8 cellular contexts compared by ENCODE assay signal in genomic region chr19:58154679-58155648, GRCh38. TPM values are rescaled to one million over a fixed set of nuclear protein-coding genes. Genes with fewer than 3 reads are reported as not detected.
A peak's percentile ranks its signal among the peaks of the same experiment; 100 is the strongest.
DNase-seq lines count a peak whose midpoint lies in the region; ATAC-seq and TF ChIP-seq lines count a peak whose summit lies in the region.

No MANE protein-coding gene starts in this region.

- H3K27ac Mint-ChIP-seq in naive thymus-derived CD8-positive, alpha-beta T cell, result peak overlapping the region; percentile 57 to 92 (median 84)
- H3K27ac Mint-ChIP-seq in stimulated activated memory B cell treated with anti-CD40 and anti-IgM and Interleukin-4, amounts not matched to agents 10 μg/mL and 1 μg/mL and 100 μg/mL, for 72 hours, result peak overlapping the region; percentile 81

- peak overlapping the region; percentile 81 to 93 (median 82) for H3K4me3 Mint-ChIP-seq in naive thymus-derived CD8-positive, alpha-beta T cell
- H3K4me3 Mint-ChIP-seq in stimulated activated memory B cell treated with anti-CD40 and anti-IgM and Interleukin-4, amounts not matched to agents 10 μg/mL and 1 μg/mL and 100 μg/mL, for 72 hours, result peak overlapping the region; percentile 80

- peak; percentile 58 for ATAC-seq in GM19463 (IDR thresholded peaks at IDR 0.05; ENCODE audit: unreplicated experiment)
- peak; percentile 77 to 91 for ATAC-seq in naive thymus-derived CD8-positive, alpha-beta T cell
- ATAC-seq in stimulated activated memory B cell treated with anti-CD40 and anti-IgM and Interleukin-4, amounts not matched to agents 10 μg/mL and 1 μg/mL and 100 μg/mL, for 72 hours, result peak; percentile 91

- no peaks in the 10 kb centered on the region for H3K36me3 Mint-ChIP-seq in naive thymus-derived CD8-positive, alpha-beta T cell
- H3K36me3 Mint-ChIP-seq in stimulated activated memory B cell treated with anti-CD40 and anti-IgM and Interleukin-4, amounts not matched to agents 10 μg/mL and 1 μg/mL and 100 μg/mL, for 72 hours, result peaks cover 16% of the 10 kb centered on the region

- DNase-seq in CMK (ENCODE audit: low read depth), result peak; percentile 62
- DNase-seq in HUDEP-2 (lab: John Stamatoyannopoulos, UW; ENCODE audit: unreplicated experiment in 76 of 76), result peak in 70 of 76 experiments; percentile 6 to 98 (median 91)
- peak; percentile 97 for DNase-seq in activated T-helper 9 cell treated with anti-CD3 and anti-CD28 coated beads, Interleukin-2, amount 50 U/mL, for 16 hours (ENCODE audit: low read depth)
- peak; percentile 91 for DNase-seq in fibroblast of peridontal ligament (ENCODE audit: extremely low read depth)
- peak; percentile 93 to 100 (median 98) for DNase-seq in naive thymus-derived CD8-positive, alpha-beta T cell

- H3K4me1 Mint-ChIP-seq in naive thymus-derived CD8-positive, alpha-beta T cell, result peaks cover 6 to 31% (median 20%) of the 10 kb centered on the region in 4 donors
- H3K4me1 Mint-ChIP-seq in stimulated activated memory B cell treated with anti-CD40 and anti-IgM and Interleukin-4, amounts not matched to agents 10 μg/mL and 1 μg/mL and 100 μg/mL, for 72 hours, result peaks cover 39% of the 10 kb centered on the region

- H3K9me3 Mint-ChIP-seq in naive thymus-derived CD8-positive, alpha-beta T cell, result peaks cover 0 to 8% (median 0%) of the 10 kb centered on the region in 9 donors
- no peaks in the 10 kb centered on the region for H3K9me3 Mint-ChIP-seq in stimulated activated memory B cell treated with anti-CD40 and anti-IgM and Interleukin-4, amounts not matched to agents 10 μg/mL and 1 μg/mL and 100 μg/mL, for 72 hours

- no peaks in the 10 kb centered on the region for H3K27me3 Mint-ChIP-seq in naive thymus-derived CD8-positive, alpha-beta T cell
- no peaks in the 10 kb centered on the region for H3K27me3 Mint-ChIP-seq in stimulated activated memory B cell treated with anti-CD40 and anti-IgM and Interleukin-4, amounts not matched to agents 10 μg/mL and 1 μg/mL and 100 μg/mL, for 72 hours

- POLR2A ChIA-PET in naive thymus-derived CD8-positive, alpha-beta T cell (lab: Charles Lee), result interaction anchor here (0.6 to 2.9 kb wide), 4 partner anchors 28 to 1015 kb away, joined by 3 to 17 read pairs (median 4); partner anchors contain the start of genes ZNF135 and ZNF274

TF ChIP-seq in PFSK-1, 5 proteins besides CTCF, POLR2A, EP300 and RAD21:
- TF ChIP-seq POLR2AphosphoS5 (IDR thresholded peaks at IDR 0.05; ENCODE audit: low read depth, low read length), result peak; percentile 77
- TF ChIP-seq FOXP2 (optimal IDR thresholded peaks at IDR 0.05; ENCODE audit: borderline replicate concordance, extremely low read depth, extremely low read length, insufficient read depth), result peak; percentile 72
- TF ChIP-seq REST (IDR thresholded peaks at IDR 0.05; ENCODE audit: insufficient read depth in 1 of 2, low read depth in 2 of 2, low read length in 2 of 2), result 0 out of 4 replicates have a peak, but pooled peaks of 1 of the 2 experiments have one; percentile 24
- TF ChIP-seq TAF1 (IDR thresholded peaks at IDR 0.05; ENCODE audit: borderline replicate concordance, insufficient read depth, low read length), result peak; percentile 59; the same call in 1 of the 2 replicates
- no peak for TF ChIP-seq SIN3A (IDR thresholded peaks at IDR 0.05; ENCODE audit: borderline replicate concordance, insufficient read depth, low read length)
TF ChIP-seq in PFSK-1: peak in this region for 4.

RNA-seq across cellular contexts. Expression of gene ZNF329, which starts 4.4 kb away (rescaled TPM):
- polyA plus RNA-seq in PFSK-1 (2012; ENCODE audit: insufficient read length, low read depth), result 3.3 TPM
- total RNA-seq in naive thymus-derived CD8-positive, alpha-beta T cell, result 10 to 100 TPM; 16.2 to 17.4 TPM
- polyA plus RNA-seq in naive thymus-derived CD8-positive, alpha-beta T cell, result 10 to 100 TPM in 1 of 3 donors, 1 to 10 TPM in 2; 5.9 to 11.9 (median 7.6) TPM

RNA-seq across cellular contexts. Expression of gene ZNF274, which starts 27.9 kb away (rescaled TPM):
- 16.1 TPM for polyA plus RNA-seq in PFSK-1 (2012; ENCODE audit: insufficient read length, low read depth)
- 100 to 1,000 TPM; 110 to 119 TPM for total RNA-seq in naive thymus-derived CD8-positive, alpha-beta T cell
- 10 to 100 TPM; 26.5 to 38.7 (median 34.9) TPM for polyA plus RNA-seq in naive thymus-derived CD8-positive, alpha-beta T cell

RNA-seq across cellular contexts. Expression of gene ZSCAN18, which starts 56.9 kb away (rescaled TPM):
- 12.0 TPM for polyA plus RNA-seq in PFSK-1 (2012; ENCODE audit: insufficient read length, low read depth)
- 100 to 1,000 TPM; 107 to 110 TPM for total RNA-seq in naive thymus-derived CD8-positive, alpha-beta T cell
- polyA plus RNA-seq in naive thymus-derived CD8-positive, alpha-beta T cell, result 10 to 100 TPM; 18.7 to 30.0 (median 27.4) TPM

Comparison
In these comparisons a context has a peak if more than half of its experiments do, and no peak if none do; other contexts are left out.
1. Peak in every context shown above with its lines: DNase-seq and ATAC-seq.